ENCODE assay signal across 8 cellular contexts in genomic region chr22:42644422-42645340, GRCh38. TPM values are rescaled to one million over a fixed set of nuclear protein-coding genes. Genes with fewer than 3 reads are reported as not detected.
DNase-seq lines count a peak whose midpoint lies in the region; ATAC-seq, FAIRE-seq and TF ChIP-seq lines count a peak whose summit lies in the region.

No MANE protein-coding gene starts in this region.

- H3K36me3 ChIP-seq in GM23248 (ENCODE audit: low read depth) (no peaks in the 10 kb centered on the region), body of pancreas (replicated peaks in 1 of 2; ENCODE audit: insufficient read depth in 1 of 2, low read depth in 2 of 2) (no peaks in the 10 kb centered on the region), kidney (ENCODE audit: control insufficient read depth in 1 of 2, insufficient read depth in 2 of 2, low read length in 2 of 2) (no peaks in the 10 kb centered on the region), stomach smooth muscle (ENCODE audit: control insufficient read depth in 2 of 2, insufficient read depth in 2 of 2, low read length in 2 of 2) (no peaks in the 10 kb centered on the region)

- H3K79me2 ChIP-seq in GM23248 (ENCODE audit: insufficient read depth): peaks cover 95% of the 10 kb centered on the region

- WGBS in GM23248 (ENCODE audit: low coverage in 1 of 2, low lambda C conversion rate in 2 of 2, missing lambda C conversion rate in 2 of 2), 2 experiments: 7 to 9% methylated on average over 22 of the region's 22 CpGs
- WGBS in body of pancreas, 2 donors: 43 to 57% methylated on average over 10 to 22 of the region's 22 CpGs

- H3K27ac Mint-ChIP-seq in activated CD8-positive, alpha-beta T cell treated with anti-CD3 and anti-CD28 coated beads for 36 hours: no peak overlapping the region
- H3K27ac Mint-ChIP-seq in endothelial cell (ENCODE audit: unreplicated experiment): no peak overlapping the region

- DNase-seq in GM23248: peak; percentile 73
- peak in 3 of 4 donors; percentile 37 to 51 (median 41) for DNase-seq in body of pancreas
- no peak for DNase-seq in kidney
- DNase-seq in activated CD8-positive, alpha-beta T cell treated with anti-CD3 and anti-CD28 coated beads for 36 hours: no peak
- no peak for DNase-seq in endothelial cell (ENCODE audit: low spot score)

- H3K9me2 ChIP-seq in GM23248 (ENCODE audit: insufficient read depth): no peaks in the 10 kb centered on the region

- in situ Hi-C loops in GM23248 (cut with MboI): no loop called here

- no peaks in the 10 kb centered on the region for H3K27me3 Mint-ChIP-seq in activated CD8-positive, alpha-beta T cell treated with anti-CD3 and anti-CD28 coated beads for 36 hours
- peaks cover 7% of the 10 kb centered on the region for H3K27me3 Mint-ChIP-seq in endothelial cell (ENCODE audit: unreplicated experiment)

- peaks cover 7% of the 10 kb centered on the region; the same call in 1 of the 2 replicates for H3F3A ChIP-seq in GM23248 (ENCODE audit: insufficient read depth)

- TF ChIP-seq POLR2A in body of pancreas (IDR thresholded peaks at IDR 0.05): no peak

- no peak overlapping the region for H2AFZ ChIP-seq in GM23248

- H3K4me1 ChIP-seq in GM23248 (ENCODE audit: insufficient read depth): peaks cover 39% of the 10 kb centered on the region
- peaks cover 71% of the 10 kb centered on the region for H3K4me1 ChIP-seq in body of pancreas
- H3K4me1 ChIP-seq in kidney (ENCODE audit: control insufficient read depth in 1 of 2, insufficient read depth in 1 of 2, low read depth in 1 of 2, low read length in 2 of 2): peaks cover 51 to 56% of the 10 kb centered on the region in 2 donors
- peaks cover 63% of the 10 kb centered on the region for H3K4me1 ChIP-seq in stomach smooth muscle (ENCODE audit: control insufficient read depth, insufficient read depth, low read length)

- no peaks in the 10 kb centered on the region for H3K9me3 Mint-ChIP-seq in activated CD8-positive, alpha-beta T cell treated with anti-CD3 and anti-CD28 coated beads for 36 hours
- no peaks in the 10 kb centered on the region for H3K9me3 Mint-ChIP-seq in endothelial cell (ENCODE audit: unreplicated experiment)

- CTCF ChIA-PET in activated CD8-positive, alpha-beta T cell treated with anti-CD3 and anti-CD28 coated beads for 36 hours (lab: Charles Lee): interaction anchor here (1.0 to 1.5 kb wide), 2 partner anchors 24 to 223 kb away, joined by 3 to 6 read pairs; no protein-coding TSS in a partner anchor

- H3K4me3 ChIP-seq in GM23248 (peak overlapping the region; percentile 51), body of pancreas (no peak overlapping the region), kidney (ENCODE audit: low read length in 2 of 2) (peak overlapping the region in 1 of 2 donors; percentile 10), stomach smooth muscle (ENCODE audit: low read length in 2 of 2) (peak overlapping the region; percentile 15 to 67)

- H3K9ac ChIP-seq in GM23248: peak overlapping the region; percentile 99
- H3K9ac ChIP-seq in kidney (ENCODE audit: low read length in 2 of 2): peak overlapping the region; percentile 31 to 60
- peak overlapping the region; percentile 52 to 68 for H3K9ac ChIP-seq in stomach smooth muscle (ENCODE audit: low read length in 2 of 2)

- H3K27me3 ChIP-seq in GM23248 (replicated peaks; ENCODE audit: insufficient read depth) (no peaks in the 10 kb centered on the region), body of pancreas (no peaks in the 10 kb centered on the region), stomach smooth muscle (ENCODE audit: control insufficient read depth in 1 of 2, insufficient read depth in 2 of 2, low read length in 2 of 2) (no peaks in the 10 kb centered on the region)

- H3K4me2 ChIP-seq in GM23248 (ENCODE audit: unreplicated experiment): peak overlapping the region; percentile 57

- TF ChIP-seq CTCF in body of pancreas (IDR thresholded peaks at IDR 0.05) (no peak), kidney (IDR thresholded peaks at IDR 0.05; ENCODE audit: borderline replicate concordance, extremely low read depth, insufficient read depth) (no peak), endothelial cell (IDR thresholded peaks at IDR 0.05; ENCODE audit: unreplicated experiment) (no peak)
- no peak for TF ChIP-seq CTCF in activated CD8-positive, alpha-beta T cell treated with anti-CD3 and anti-CD28 coated beads for 36 hours (IDR thresholded peaks at IDR 0.05)

- POLR2A ChIA-PET in activated CD8-positive, alpha-beta T cell treated with anti-CD3 and anti-CD28 coated beads for 36 hours (lab: Charles Lee): interaction anchor here (1.1 to 2.0 kb wide), 3 partner anchors 9 to 30 kb away, joined by 3 to 11 read pairs (median 4); partner anchors contain the start of gene POLDIP3

- ATAC-seq in body of pancreas: no peak
- ATAC-seq in activated CD8-positive, alpha-beta T cell treated with anti-CD3 and anti-CD28 coated beads for 36 hours: no peak
- no peak for ATAC-seq in HG03175 (IDR thresholded peaks at IDR 0.05; ENCODE audit: unreplicated experiment)
- no peak for ATAC-seq in GM18520 (IDR thresholded peaks at IDR 0.05; ENCODE audit: unreplicated experiment)

- no peak for FAIRE-seq in kidney (lab: Jason Lieb, UNC)

- H3K27ac ChIP-seq in GM23248 (peak overlapping the region; percentile 94), body of pancreas (peak overlapping the region; percentile 79 to 96 (median 92)), kidney (ENCODE audit: low read depth in 2 of 2, low read length in 2 of 2) (peak overlapping the region; percentile 82 to 87), stomach smooth muscle (ENCODE audit: low read length) (peak overlapping the region; percentile 85)

- H3K4me3 Mint-ChIP-seq in activated CD8-positive, alpha-beta T cell treated with anti-CD3 and anti-CD28 coated beads for 36 hours: no peak overlapping the region
- H3K4me3 Mint-ChIP-seq in endothelial cell (ENCODE audit: unreplicated experiment): no peak overlapping the region

- H3K36me3 Mint-ChIP-seq in activated CD8-positive, alpha-beta T cell treated with anti-CD3 and anti-CD28 coated beads for 36 hours (ENCODE audit: low read depth): no peaks in the 10 kb centered on the region
- peaks cover 4% of the 10 kb centered on the region for H3K36me3 Mint-ChIP-seq in endothelial cell (ENCODE audit: low read depth, unreplicated experiment)

- no peaks in the 10 kb centered on the region for H4K20me1 ChIP-seq in GM23248 (ENCODE audit: insufficient read depth)

- intact Hi-C loops in body of pancreas (cut with DNase I): no loop called here
- intact Hi-C loops in kidney (cut with DNase I): no loop called here
- intact Hi-C loops in activated CD8-positive, alpha-beta T cell treated with anti-CD3 and anti-CD28 coated beads for 36 hours (cut with micrococcal nuclease): no loop called here

- no peaks in the 10 kb centered on the region for H3K9me3 ChIP-seq in GM23248 (ENCODE audit: low read depth)
- H3K9me3 ChIP-seq in body of pancreas: no peaks in the 10 kb centered on the region
- H3K9me3 ChIP-seq in kidney (ENCODE audit: control insufficient read depth in 1 of 2, low read length in 2 of 2): no peaks in the 10 kb centered on the region
- no peaks in the 10 kb centered on the region for H3K9me3 ChIP-seq in stomach smooth muscle (ENCODE audit: control insufficient read depth in 2 of 2, low read length in 2 of 2)

- H3K4me1 Mint-ChIP-seq in activated CD8-positive, alpha-beta T cell treated with anti-CD3 and anti-CD28 coated beads for 36 hours (ENCODE audit: low read depth): peaks cover 35% of the 10 kb centered on the region
- peaks cover 35% of the 10 kb centered on the region for H3K4me1 Mint-ChIP-seq in endothelial cell (ENCODE audit: unreplicated experiment)

RNA-seq across cellular contexts. Expression of gene ATP5MGL, which starts 4.3 kb away (rescaled TPM):
- total RNA-seq in GM23248 (2014; rRNA removed; shearing (Covaris generic)): not detected in 2 replicates
- polyA plus RNA-seq in GM23248 (2016; fragmentation: Nextera tagmentation; extraction: Ambion mirVana): 0.62 TPM in 1 of 2 replicates, not detected in the other
- not detected for total RNA-seq in body of pancreas
- total RNA-seq in kidney: 0.88 TPM
- not detected for polyA plus RNA-seq in kidney (ENCODE audit: insufficient read depth, low read depth, low replicate concordance)
- total RNA-seq in activated CD8-positive, alpha-beta T cell treated with anti-CD3 and anti-CD28 coated beads for 36 hours: under 1 TPM; 0.54 to 0.59 TPM
- total RNA-seq in endothelial cell (ENCODE audit: unreplicated experiment): 0.82 TPM

RNA-seq across cellular contexts. Expression of gene CYB5R3, which starts 4.5 kb away (rescaled TPM):
- 314 and 378 TPM in 2 replicates for total RNA-seq in GM23248 (2014; rRNA removed; shearing (Covaris generic))
- polyA plus RNA-seq in GM23248 (2016; fragmentation: Nextera tagmentation; extraction: Ambion mirVana) (907 and 950 TPM in 2 replicates), kidney (ENCODE audit: insufficient read depth, low read depth, low replicate concordance) (287 TPM)
- total RNA-seq in body of pancreas (10 to 100 TPM; 41.8 to 50.8 TPM), kidney (426 TPM), endothelial cell (ENCODE audit: unreplicated experiment) (125 TPM)
- total RNA-seq in activated CD8-positive, alpha-beta T cell treated with anti-CD3 and anti-CD28 coated beads for 36 hours: 10 to 100 TPM; 64.2 to 64.3 TPM

RNA-seq across cellular contexts. Expression of gene POLDIP3, which starts 30.0 kb away (rescaled TPM):
- 32.8 and 35.5 TPM in 2 replicates for total RNA-seq in GM23248 (2014; rRNA removed; shearing (Covaris generic))
- polyA plus RNA-seq in GM23248 (2016; fragmentation: Nextera tagmentation; extraction: Ambion mirVana) (45.9 and 46.3 TPM in 2 replicates), kidney (ENCODE audit: insufficient read depth, low read depth, low replicate concordance) (44.1 TPM)
- total RNA-seq in body of pancreas (10 to 100 TPM; 23.1 to 30.6 TPM), kidney (67.9 TPM), endothelial cell (ENCODE audit: unreplicated experiment) (50.0 TPM)
- 10 to 100 TPM; 70.2 to 71.1 TPM for total RNA-seq in activated CD8-positive, alpha-beta T cell treated with anti-CD3 and anti-CD28 coated beads for 36 hours

Comparison
In these comparisons a context has a peak if more than half of its experiments do, and no peak if none do; other contexts are left out.
1. DNase-seq: peak in GM23248 (single experiment) and body of pancreas (3 of 4); none in kidney (single experiment), activated CD8-positive, alpha-beta T cell treated with anti-CD3 and anti-CD28 coated beads for 36 hours (single experiment) and endothelial cell (single experiment).
2. H3K4me3 ChIP-seq: peak in GM23248 (single experiment) and stomach smooth muscle (2 of 2); none in body of pancreas (0 of 2).
3. H3K9ac ChIP-seq: peak in every context shown above with its lines; median percentile 99 in GM23248; 60 in stomach smooth muscle; 46 in kidney.
4. Peak in every context shown above with its lines, with median percentiles within 50 percentile points of each other: H3K27ac ChIP-seq.